In genomic region chr11:118659314-118659939, GRCh38 we compare ENCODE assay signal across 8 cellular contexts. TPM values are rescaled to one million over a fixed set of nuclear protein-coding genes. Genes with fewer than 3 reads are reported as not detected.
DNase-seq lines count a peak whose midpoint lies in the region; ATAC-seq, FAIRE-seq and TF ChIP-seq lines count a peak whose summit lies in the region.

No MANE protein-coding gene starts in this region.

- FAIRE-seq in RCC 7860 (lab: Jason Lieb, UNC) = no peak

- H3K4me3 ChIP-seq in LNCaP clone FGC (ENCODE audit: low read depth, low read length) = no peak overlapping the region
- no peak overlapping the region for H3K4me3 ChIP-seq in fibroblast of mammary gland (ENCODE audit: control insufficient read depth, low read depth, low read length)

- peak; percentile 80 for DNase-seq in CD14-positive monocyte (ENCODE audit: low spot score)
- DNase-seq in LNCaP clone FGC (ENCODE audit: low read depth) = no peak
- peak; percentile 64 for DNase-seq in RCC 7860 (ENCODE audit: low spot score)
- peak; percentile 74 for DNase-seq in activated T-helper 1 cell treated with anti-CD3 and anti-CD28 coated beads, Interleukin-12 subunit alpha, Interleukin-12 subunit beta, Interleukin-2, Interleukin-4 antibody, amounts not matched to agents 30 ng/mL and 10 ng/mL and 1 ng/mL, durations not matched to agents 14 hours and 24 hours and 36 hours (ENCODE audit: low spot score)
- peak; percentile 75 for DNase-seq in fibroblast of mammary gland (ENCODE audit: low read depth)
- DNase-seq in stimulated activated naive B cell treated with anti-CD40 and anti-IgM and Interleukin-4, amounts not matched to agents 10 μg/mL and 1 μg/mL and 100 μg/mL, for 72 hours = peak; percentile 77

- peaks cover 7 to 15% (median 12%) of the 10 kb centered on the region in 3 donors for H3K27me3 Mint-ChIP-seq in CD14-positive monocyte (ENCODE audit: low read depth in 3 of 3)
- H3K27me3 Mint-ChIP-seq in activated T-helper 1 cell treated with anti-CD3 and anti-CD28 coated beads, Interleukin-12 subunit alpha, Interleukin-12 subunit beta, Interleukin-2, Interleukin-4 antibody, amounts not matched to agents 30 ng/mL and 10 ng/mL and 1 ng/mL, durations not matched to agents 14 hours and 24 hours and 36 hours (ENCODE audit: insufficient read depth) = peaks cover 9% of the 10 kb centered on the region
- peaks cover 4% of the 10 kb centered on the region for H3K27me3 Mint-ChIP-seq in nephron (ENCODE audit: low read depth)
- peaks cover 2 to 5% of the 10 kb centered on the region in 2 donors for H3K27me3 Mint-ChIP-seq in stimulated activated naive B cell treated with anti-CD40 and anti-IgM and Interleukin-4, amounts not matched to agents 10 μg/mL and 1 μg/mL and 100 μg/mL, for 72 hours

- peaks cover 6% of the 10 kb centered on the region for H3K4me1 Mint-ChIP-seq in CD14-positive monocyte
- no peaks in the 10 kb centered on the region for H3K4me1 Mint-ChIP-seq in activated T-helper 1 cell treated with anti-CD3 and anti-CD28 coated beads, Interleukin-12 subunit alpha, Interleukin-12 subunit beta, Interleukin-2, Interleukin-4 antibody, amounts not matched to agents 30 ng/mL and 10 ng/mL and 1 ng/mL, durations not matched to agents 14 hours and 24 hours and 36 hours (ENCODE audit: low read depth)
- peaks cover 5% of the 10 kb centered on the region for H3K4me1 Mint-ChIP-seq in nephron
- H3K4me1 Mint-ChIP-seq in stimulated activated naive B cell treated with anti-CD40 and anti-IgM and Interleukin-4, amounts not matched to agents 10 μg/mL and 1 μg/mL and 100 μg/mL, for 72 hours = peaks cover 5 to 9% of the 10 kb centered on the region in 2 donors

- peak; percentile 70 for ATAC-seq in GM21390 (IDR thresholded peaks at IDR 0.05; ENCODE audit: unreplicated experiment)
- ATAC-seq in stimulated activated naive B cell treated with anti-CD40 and anti-IgM and Interleukin-4, amounts not matched to agents 10 μg/mL and 1 μg/mL and 100 μg/mL, for 72 hours (replicated peaks) = peak; percentile 94 to 97

- H3K9me3 Mint-ChIP-seq in CD14-positive monocyte (no peaks in the 10 kb centered on the region), nephron (no peaks in the 10 kb centered on the region)
- H3K9me3 Mint-ChIP-seq in activated T-helper 1 cell treated with anti-CD3 and anti-CD28 coated beads, Interleukin-12 subunit alpha, Interleukin-12 subunit beta, Interleukin-2, Interleukin-4 antibody, amounts not matched to agents 30 ng/mL and 10 ng/mL and 1 ng/mL, durations not matched to agents 14 hours and 24 hours and 36 hours = no peaks in the 10 kb centered on the region
- H3K9me3 Mint-ChIP-seq in stimulated activated naive B cell treated with anti-CD40 and anti-IgM and Interleukin-4, amounts not matched to agents 10 μg/mL and 1 μg/mL and 100 μg/mL, for 72 hours = no peaks in the 10 kb centered on the region

- TF ChIP-seq CTCF in CD14-positive monocyte (IDR thresholded peaks at IDR 0.05) (peak; percentile 98), LNCaP clone FGC (IDR thresholded peaks at IDR 0.05; ENCODE audit: control insufficient read depth, extremely low read depth, insufficient read depth) (peak; percentile 99), fibroblast of mammary gland (conservative IDR thresholded peaks at IDR 0.05; ENCODE audit: control insufficient read depth, insufficient read depth, low read depth, low read length) (peak; percentile 72), nephron (IDR thresholded peaks at IDR 0.05; ENCODE audit: unreplicated experiment in 3 of 3) (peak; percentile 97 to 99 (median 98))

- no peak overlapping the region for H3K27ac Mint-ChIP-seq in CD14-positive monocyte
- H3K27ac Mint-ChIP-seq in activated T-helper 1 cell treated with anti-CD3 and anti-CD28 coated beads, Interleukin-12 subunit alpha, Interleukin-12 subunit beta, Interleukin-2, Interleukin-4 antibody, amounts not matched to agents 30 ng/mL and 10 ng/mL and 1 ng/mL, durations not matched to agents 14 hours and 24 hours and 36 hours = no peak overlapping the region
- peak overlapping the region; percentile 29 to 59 (median 40) for H3K27ac Mint-ChIP-seq in nephron
- no peak overlapping the region for H3K27ac Mint-ChIP-seq in stimulated activated naive B cell treated with anti-CD40 and anti-IgM and Interleukin-4, amounts not matched to agents 10 μg/mL and 1 μg/mL and 100 μg/mL, for 72 hours

- H3K4me3 Mint-ChIP-seq in CD14-positive monocyte = no peak overlapping the region
- no peak overlapping the region for H3K4me3 Mint-ChIP-seq in activated T-helper 1 cell treated with anti-CD3 and anti-CD28 coated beads, Interleukin-12 subunit alpha, Interleukin-12 subunit beta, Interleukin-2, Interleukin-4 antibody, amounts not matched to agents 30 ng/mL and 10 ng/mL and 1 ng/mL, durations not matched to agents 14 hours and 24 hours and 36 hours
- no peak overlapping the region for H3K4me3 Mint-ChIP-seq in nephron
- H3K4me3 Mint-ChIP-seq in stimulated activated naive B cell treated with anti-CD40 and anti-IgM and Interleukin-4, amounts not matched to agents 10 μg/mL and 1 μg/mL and 100 μg/mL, for 72 hours = no peak overlapping the region

- no peaks in the 10 kb centered on the region for H3K36me3 Mint-ChIP-seq in CD14-positive monocyte
- H3K36me3 Mint-ChIP-seq in activated T-helper 1 cell treated with anti-CD3 and anti-CD28 coated beads, Interleukin-12 subunit alpha, Interleukin-12 subunit beta, Interleukin-2, Interleukin-4 antibody, amounts not matched to agents 30 ng/mL and 10 ng/mL and 1 ng/mL, durations not matched to agents 14 hours and 24 hours and 36 hours (ENCODE audit: low read depth) = no peaks in the 10 kb centered on the region
- H3K36me3 Mint-ChIP-seq in nephron (ENCODE audit: low read depth) = peaks cover 24% of the 10 kb centered on the region
- no peaks in the 10 kb centered on the region for H3K36me3 Mint-ChIP-seq in stimulated activated naive B cell treated with anti-CD40 and anti-IgM and Interleukin-4, amounts not matched to agents 10 μg/mL and 1 μg/mL and 100 μg/mL, for 72 hours

- intact Hi-C loops in CD14-positive monocyte (cut with micrococcal nuclease) = no loop called here
- intact Hi-C loops in activated T-helper 1 cell treated with anti-CD3 and anti-CD28 coated beads, Interleukin-12 subunit alpha, Interleukin-12 subunit beta, Interleukin-2, Interleukin-4 antibody, amounts not matched to agents 30 ng/mL and 10 ng/mL and 1 ng/mL, durations not matched to agents 14 hours and 24 hours and 36 hours (cut with micrococcal nuclease) = loop anchor here (1.0 kb wide), 3 partner anchors 64 to 514 kb away; partner anchors contain the start of gene UPK2

RNA-seq across cellular contexts. Expression of gene TREH, which starts 20.0 kb away (rescaled TPM):
- polyA plus RNA-seq in CD14-positive monocyte = not detected
- total RNA-seq in activated T-helper 1 cell treated with anti-CD3 and anti-CD28 coated beads, Interleukin-12 subunit alpha, Interleukin-12 subunit beta, Interleukin-2, Interleukin-4 antibody, amounts not matched to agents 30 ng/mL and 10 ng/mL and 1 ng/mL, durations not matched to agents 14 hours and 24 hours and 36 hours = not detected in 2 replicates

RNA-seq across cellular contexts. Expression of gene PHLDB1, which starts 52.0 kb away (rescaled TPM):
- not detected for polyA plus RNA-seq in CD14-positive monocyte
- 0.86 and 1.4 TPM in 2 replicates for total RNA-seq in activated T-helper 1 cell treated with anti-CD3 and anti-CD28 coated beads, Interleukin-12 subunit alpha, Interleukin-12 subunit beta, Interleukin-2, Interleukin-4 antibody, amounts not matched to agents 30 ng/mL and 10 ng/mL and 1 ng/mL, durations not matched to agents 14 hours and 24 hours and 36 hours

Comparison
In these comparisons a context has a peak if more than half of its experiments do, and no peak if none do; other contexts are left out.
1. H3K27ac Mint-ChIP-seq: peak in nephron (3 of 3); none in CD14-positive monocyte (0 of 7), activated T-helper 1 cell treated with anti-CD3 and anti-CD28 coated beads, Interleukin-12 subunit alpha, Interleukin-12 subunit beta, Interleukin-2, Interleukin-4 antibody, amounts not matched to agents 30 ng/mL and 10 ng/mL and 1 ng/mL, durations not matched to agents 14 hours and 24 hours and 36 hours (single experiment) and stimulated activated naive B cell treated with anti-CD40 and anti-IgM and Interleukin-4, amounts not matched to agents 10 μg/mL and 1 μg/mL and 100 μg/mL, for 72 hours (single experiment).
2. Peak in every context shown above with its lines, with median percentiles within 50 percentile points of each other: CTCF ChIP-seq.